Comparison of ENCODE assay signal across 8 cellular contexts in the genomic region with DNA sequence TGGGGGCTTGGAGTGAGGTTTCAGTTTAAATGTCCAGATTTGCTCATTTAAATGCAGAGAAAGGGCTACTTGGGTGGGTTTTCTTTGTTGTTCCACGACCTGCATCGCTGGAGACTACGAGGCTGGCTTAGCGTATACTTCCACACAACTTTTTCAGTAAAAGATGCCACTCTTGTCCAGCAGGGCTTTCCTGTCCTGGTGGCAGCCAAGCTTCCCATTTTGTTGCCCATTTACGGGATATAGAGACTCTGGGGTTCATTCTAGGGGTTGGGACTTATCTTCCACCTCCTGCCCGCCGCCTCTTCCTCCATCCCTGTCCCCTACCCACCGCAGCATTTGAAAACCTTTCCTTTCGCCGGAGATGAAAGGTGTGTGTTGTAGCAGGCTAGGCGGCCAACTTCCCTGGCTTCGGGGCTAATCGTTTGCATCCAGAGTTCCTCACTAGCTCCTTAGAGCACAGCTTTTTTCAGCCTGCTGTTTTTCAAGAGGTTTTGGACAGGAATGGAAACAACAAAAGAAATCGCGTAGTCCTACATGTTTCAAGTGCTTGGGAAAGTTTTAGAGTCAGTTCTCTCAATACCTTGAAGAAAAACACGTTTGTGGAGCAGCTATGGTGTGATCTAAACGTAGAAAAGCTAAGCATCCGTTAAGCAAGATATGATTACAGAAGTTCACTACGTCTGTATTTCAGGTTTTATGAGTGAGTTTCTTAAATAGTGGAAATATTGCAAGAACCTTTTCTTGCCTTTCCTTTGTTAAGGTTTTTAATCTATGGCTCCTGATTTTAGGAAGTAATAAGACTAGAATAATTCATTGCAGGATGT. TPM values are rescaled to one million over a fixed set of nuclear protein-coding genes. Genes with fewer than 3 reads are reported as not detected.
DNase-seq lines count a peak whose midpoint lies in the region; ATAC-seq, FAIRE-seq and TF ChIP-seq lines count a peak whose summit lies in the region.

No MANE protein-coding gene starts in this region.

- TF ChIP-seq CTCF in chondrocyte (IDR thresholded peaks at IDR 0.05), result peak; percentile 63

- no peaks in the 10 kb centered on the region for H3K27me3 ChIP-seq in mucosa of rectum (ENCODE audit: control insufficient read depth in 2 of 2, insufficient read depth in 2 of 2, low read length in 2 of 2)

- peak overlapping the region; percentile 41 to 65 for H3K9ac ChIP-seq in mucosa of rectum (ENCODE audit: low read depth in 1 of 2, low read length in 2 of 2)

- no peaks in the 10 kb centered on the region for H3K36me3 ChIP-seq in mucosa of rectum (ENCODE audit: control insufficient read depth in 2 of 2, insufficient read depth in 2 of 2, low read length in 2 of 2)

- no peak for FAIRE-seq in GM12891 (lab: Jason Lieb, UNC)

- H3K27ac Mint-ChIP-seq in chondrocyte (ENCODE audit: unreplicated experiment), result peak overlapping the region; percentile 34

- H3K27me3 Mint-ChIP-seq in chondrocyte (ENCODE audit: low read depth), result peaks cover 15% of the 10 kb centered on the region

- ATAC-seq in HG02588 (IDR thresholded peaks at IDR 0.05; ENCODE audit: unreplicated experiment), result peak; percentile 13

- H3K9me3 Mint-ChIP-seq in chondrocyte (ENCODE audit: low read depth), result no peaks in the 10 kb centered on the region

- peaks cover 9% of the 10 kb centered on the region for H3K4me1 Mint-ChIP-seq in chondrocyte (ENCODE audit: low read depth)

- H3K36me3 Mint-ChIP-seq in chondrocyte (ENCODE audit: low read depth), result no peaks in the 10 kb centered on the region

- peak overlapping the region; percentile 74 for H3K4me3 Mint-ChIP-seq in chondrocyte (ENCODE audit: unreplicated experiment)

- no peak for TF ChIP-seq POLR2A in GM12891 (IDR thresholded peaks at IDR 0.05; ENCODE audit: low read depth, low read length)

- peak overlapping the region; percentile 76 to 81 for H3K4me3 ChIP-seq in mucosa of rectum (ENCODE audit: low read length in 2 of 2)

- no peak overlapping the region for H3K27ac ChIP-seq in mucosa of rectum (ENCODE audit: low read depth in 2 of 2, low read length in 2 of 2)

- H3K4me1 ChIP-seq in mucosa of rectum (ENCODE audit: control insufficient read depth in 2 of 2, insufficient read depth in 2 of 2, low read length in 2 of 2), result peaks cover 9 to 14% of the 10 kb centered on the region in 2 donors

- DNase-seq in activated CD4-positive, alpha-beta T cell treated with anti-CD3 and anti-CD28 coated beads, Interleukin-2, amount 50 U/mL, for 48 hours, result peak; percentile 8 to 16
- DNase-seq in activated CD4-positive, alpha-beta T cell treated with anti-CD3 and anti-CD28 coated beads for 48 hours, result no peak
- peak; percentile 16 for DNase-seq in NCI-H748 treated with DMSO at 0.1 percent for 48 hours (lab: John Stamatoyannopoulos, UW)
- DNase-seq in chondrocyte (ENCODE audit: low spot score), result no peak
- no peak for DNase-seq in GM12891 (ENCODE audit: insufficient read length, low spot score)
- DNase-seq in NCI-H2029 (lab: John Stamatoyannopoulos, UW), result no peak

- no peaks in the 10 kb centered on the region for H3K9me3 ChIP-seq in mucosa of rectum (ENCODE audit: control insufficient read depth in 2 of 2, low read length in 2 of 2)

TF ChIP-seq in GM12891, 5 proteins besides CTCF, POLR2A, EP300 and RAD21:
- TF ChIP-seq POU2F2 (IDR thresholded peaks at IDR 0.05; ENCODE audit: low read depth, low read length) (no peak), SPI1 (IDR thresholded peaks at IDR 0.05; ENCODE audit: low read depth, low read length) (no peak), POLR2AphosphoS5 (IDR thresholded peaks at IDR 0.05; ENCODE audit: low read depth, low read length) (no peak), TAF1 (IDR thresholded peaks at IDR 0.05; ENCODE audit: low read depth, low read length) (no peak)

RNA-seq across cellular contexts. Expression of a gene that starts 0.8 kb away (rescaled TPM):
- total RNA-seq in chondrocyte, result 1.6 to 1.8 TPM (median 1.6 TPM) in 3 replicates
- 1.5 TPM for polyA plus RNA-seq in GM12891 (2012; ENCODE audit: low read depth, missing spikeins)

RNA-seq across cellular contexts. Expression of a gene that starts 25.9 kb away (rescaled TPM):
- 155 to 184 TPM (median 162 TPM) in 3 replicates for total RNA-seq in chondrocyte
- polyA plus RNA-seq in GM12891 (2012; ENCODE audit: low read depth, missing spikeins), result 322 TPM

RNA-seq across cellular contexts. Expression of a gene that starts 54.6 kb away (rescaled TPM):
- total RNA-seq in chondrocyte, result 0.29 TPM in 1 of 3 replicates, not detected in the others
- polyA plus RNA-seq in GM12891 (2012; ENCODE audit: low read depth, missing spikeins), result 0.09 TPM

RNA-seq across cellular contexts. Expression of a gene that starts 58.8 kb away (rescaled TPM):
- 2.7 to 5.9 TPM (median 3.6 TPM) in 3 replicates for total RNA-seq in chondrocyte
- polyA plus RNA-seq in GM12891 (2012; ENCODE audit: low read depth, missing spikeins), result 1.4 TPM

Comparison
In these comparisons a context has a peak if more than half of its experiments do, and no peak if none do; other contexts are left out.
1. DNase-seq: peak in activated CD4-positive, alpha-beta T cell treated with anti-CD3 and anti-CD28 coated beads, Interleukin-2, amount 50 U/mL, for 48 hours (2 of 2) and NCI-H748 treated with DMSO at 0.1 percent for 48 hours (single experiment); none in activated CD4-positive, alpha-beta T cell treated with anti-CD3 and anti-CD28 coated beads for 48 hours (single experiment), chondrocyte (single experiment), GM12891 (single experiment) and NCI-H2029 (single experiment).